Comparison of ENCODE assay signal across 18 cellular contexts in genomic region chr15:76711351-76711827, GRCh38.
DNase-seq lines count a peak whose midpoint lies in the region; ATAC-seq and TF ChIP-seq lines count a peak whose summit lies in the region.
"Had no signal": no experiment of that assay in that cellular context is flagged by ENCODE, and none has a peak within 500 bp of the region (broad histone marks: within the 10 kb centered on the region; RNA-seq: fewer than 3 reads in every experiment).

No MANE protein-coding gene starts in this region.

- H3K4me1 ChIP-seq in Loucy (ENCODE audit: insufficient read depth, low read length, poor library complexity, severe bottlenecking) = peaks cover 21% of the 10 kb centered on the region
- H3K4me1 ChIP-seq: SJCRH30 had no signal

- no peak overlapping the region for H3K9ac ChIP-seq in Loucy (ENCODE audit: low read depth, low read length, poor library complexity, severe bottlenecking)

- H3K9me2 ChIP-seq in Loucy (replicated peaks; ENCODE audit: low read depth, low read length) = no peaks in the 10 kb centered on the region

- H4K20me1 ChIP-seq in Loucy (ENCODE audit: insufficient read depth, low read length, poor library complexity, severe bottlenecking) = no peaks in the 10 kb centered on the region

- no peak overlapping the region for H3K27ac Mint-ChIP-seq in stimulated activated naive B cell treated with anti-CD40 and anti-IgM and Interleukin-4, amounts not matched to agents 10 μg/mL and 1 μg/mL and 100 μg/mL, for 72 hours
- H3K27ac Mint-ChIP-seq: effector memory CD8-positive, alpha-beta T cell had no signal

- H3K9me3 ChIP-seq in Loucy (ENCODE audit: insufficient read depth, low read depth, low read length) = no peaks in the 10 kb centered on the region
- H3K9me3 ChIP-seq: mucosa of descending colon, SJCRH30 had no signal

- DNase-seq in stimulated activated naive B cell treated with anti-CD40 and anti-IgM and Interleukin-4, amounts not matched to agents 10 μg/mL and 1 μg/mL and 100 μg/mL, for 72 hours = no peak
- no peak for DNase-seq in NCI-H187 treated with DMSO at 0.1 percent for 48 hours (lab: John Stamatoyannopoulos, UW)
- no peak for DNase-seq in cardiac septum (ENCODE audit: low spot score)
- no peak for DNase-seq in sciatic nerve (ENCODE audit: low spot score)
- DNase-seq: activated CD4-positive, alpha-beta T cell treated with anti-CD3 and anti-CD28 coated beads, Interleukin-2, amount 50 U/mL, for 4 hours; activated T-cell treated with anti-CD3 and anti-CD28 coated beads, Interleukin-2, amount 50 U/mL, for 48 hours; caudate nucleus; effector memory CD8-positive, alpha-beta T cell; HCEC 1CT; left colon; mucosa of descending colon; NCI-H1694 treated with DMSO at 0.1 percent for 48 hours; NCI-H446; SJCRH30; stimulated activated CD4-positive, alpha-beta T cell treated with anti-CD3 and anti-CD28 coated beads, Interleukin-4, amount 100 ng/mL, for 4 hours had no signal

- H3K4me1 Mint-ChIP-seq in stimulated activated naive B cell treated with anti-CD40 and anti-IgM and Interleukin-4, amounts not matched to agents 10 μg/mL and 1 μg/mL and 100 μg/mL, for 72 hours = peaks cover 16 to 32% of the 10 kb centered on the region in 2 donors

- peaks cover 37 to 55% of the 10 kb centered on the region in 2 donors for H3K36me3 Mint-ChIP-seq in stimulated activated naive B cell treated with anti-CD40 and anti-IgM and Interleukin-4, amounts not matched to agents 10 μg/mL and 1 μg/mL and 100 μg/mL, for 72 hours

- peak overlapping the region; percentile 29 for H3K4me2 ChIP-seq in Loucy (ENCODE audit: low read depth, low read length, poor library complexity, severe bottlenecking)

- H2AFZ ChIP-seq in Loucy (ENCODE audit: low read length) = no peak overlapping the region

- no peaks in the 10 kb centered on the region for H3K36me3 ChIP-seq in Loucy (ENCODE audit: insufficient read depth, low read length)

- no peaks in the 10 kb centered on the region for H3K27me3 Mint-ChIP-seq in stimulated activated naive B cell treated with anti-CD40 and anti-IgM and Interleukin-4, amounts not matched to agents 10 μg/mL and 1 μg/mL and 100 μg/mL, for 72 hours
- H3K27me3 Mint-ChIP-seq: effector memory CD8-positive, alpha-beta T cell had no signal

- H3K4me3 Mint-ChIP-seq in stimulated activated naive B cell treated with anti-CD40 and anti-IgM and Interleukin-4, amounts not matched to agents 10 μg/mL and 1 μg/mL and 100 μg/mL, for 72 hours = no peak overlapping the region
- H3K4me3 Mint-ChIP-seq: effector memory CD8-positive, alpha-beta T cell had no signal

- no peak overlapping the region for H3K4me3 ChIP-seq in Loucy (ENCODE audit: low read length, poor library complexity, severe bottlenecking)
- H3K4me3 ChIP-seq: mucosa of descending colon, SJCRH30 had no signal

- peaks cover 8% of the 10 kb centered on the region; the same call in 1 of the 2 replicates for H3F3A ChIP-seq in Loucy (ENCODE audit: low read depth)

- ATAC-seq in GM18861 (IDR thresholded peaks at IDR 0.05; ENCODE audit: unreplicated experiment) (peak; percentile 89), GM21737 (IDR thresholded peaks at IDR 0.05; ENCODE audit: unreplicated experiment) (peak; percentile 69), sciatic nerve (no peak)
- ATAC-seq in stimulated activated naive B cell treated with anti-CD40 and anti-IgM and Interleukin-4, amounts not matched to agents 10 μg/mL and 1 μg/mL and 100 μg/mL, for 72 hours (replicated peaks) = peak; percentile 75 to 79
- ATAC-seq: effector memory CD8-positive, alpha-beta T cell; left colon; mucosa of descending colon had no signal

- H3K27me3 ChIP-seq in Loucy (ENCODE audit: insufficient read depth, low read length, poor library complexity, severe bottlenecking) = no peaks in the 10 kb centered on the region
- H3K27me3 ChIP-seq: SJCRH30 had no signal

- no peak for TF ChIP-seq CTCF in Loucy (conservative IDR thresholded peaks at IDR 0.05; ENCODE audit: low read length)

- no peaks in the 10 kb centered on the region for H3K79me2 ChIP-seq in Loucy (ENCODE audit: insufficient read depth, low read length)

- intact Hi-C loops in cardiac septum (cut with DNase I) (no loop called here), sciatic nerve (cut with DNase I) (no loop called here)

- peaks cover 12 to 18% of the 10 kb centered on the region in 2 donors for H3K9me3 Mint-ChIP-seq in stimulated activated naive B cell treated with anti-CD40 and anti-IgM and Interleukin-4, amounts not matched to agents 10 μg/mL and 1 μg/mL and 100 μg/mL, for 72 hours
